In the genomic region with DNA sequence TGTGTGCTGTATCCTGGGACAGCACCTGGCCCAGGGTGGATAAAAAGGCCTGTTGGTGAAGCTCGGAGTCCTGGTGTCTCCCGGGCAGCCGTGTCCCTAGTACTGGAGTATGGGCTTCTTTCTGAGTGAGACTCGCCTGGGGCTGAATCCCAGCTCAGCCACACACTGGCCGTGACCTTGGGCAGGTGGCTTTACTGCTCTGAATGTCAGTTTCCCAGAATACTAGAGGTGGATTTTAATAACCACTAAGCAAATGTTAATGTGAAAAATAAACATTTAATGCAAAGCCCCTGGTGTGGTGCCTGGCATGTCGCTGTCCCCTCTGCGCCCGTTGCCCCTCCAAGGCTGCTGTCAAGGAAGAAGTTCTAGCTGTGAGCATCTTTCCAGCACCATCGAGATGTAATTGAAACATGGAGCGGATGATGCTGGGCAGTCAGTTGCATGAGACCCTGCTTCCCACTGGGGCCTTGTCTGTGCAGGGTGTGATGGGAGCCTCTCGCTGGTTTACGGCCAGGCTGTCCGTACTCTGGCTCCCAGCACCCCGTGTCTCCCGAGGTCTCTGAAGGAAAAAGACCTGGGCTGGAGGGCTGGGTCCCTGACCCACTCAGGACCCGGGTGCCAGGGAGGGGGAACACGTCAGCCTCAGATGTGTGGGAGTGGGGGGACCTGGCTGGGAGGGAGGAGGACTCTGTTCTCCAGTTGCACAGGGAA, we compare ENCODE assay signal across 17 cellular contexts.
"Had no signal": no experiment of that assay in that cellular context is flagged by ENCODE, and none has a peak within 500 bp of the region (broad histone marks: within the 10 kb centered on the region; RNA-seq: fewer than 3 reads in every experiment).

No MANE protein-coding gene starts in this region.

- ATAC-seq: psoas muscle had no signal

- H3K36me3 Mint-ChIP-seq: naive B cell had no signal

- H3K4me3 ChIP-seq: heart right ventricle, left ventricle myocardium inferior, psoas muscle, spleen, stomach had no signal

- H3K4me3 Mint-ChIP-seq: naive B cell, nephron had no signal

- DNase-seq: central memory CD4-positive, alpha-beta T cell; cortex of kidney; heart right ventricle; hypothalamus; left ventricle myocardium inferior; mesendoderm; naive B cell; psoas muscle; retina; spleen; stimulated activated CD4-positive, alpha-beta T cell treated with anti-CD3 and anti-CD28 coated beads, Interleukin-15, amount 100 ng/mL, for 24 hours; stimulated activated CD4-positive, alpha-beta T cell treated with anti-CD3 and anti-CD28 coated beads, Interleukin-1b, Interleukin-23, amount 100 ng/mL, for 48 hours; stimulated activated CD4-positive, alpha-beta T cell treated with anti-CD3 and anti-CD28 coated beads, Interleukin-4, amount 100 ng/mL, for 24 hours; stimulated activated naive CD4-positive, alpha-beta T cell; stomach; trophoblast cell had no signal

- H3K27ac ChIP-seq: heart right ventricle, left ventricle myocardium inferior, psoas muscle, spleen, stomach had no signal

- H3K9me3 Mint-ChIP-seq: nephron had no signal

- H3K9me3 ChIP-seq: psoas muscle, stomach had no signal

- H3K27ac Mint-ChIP-seq: naive B cell had no signal

- H3K36me3 ChIP-seq: heart right ventricle, left ventricle myocardium inferior, spleen, stomach had no signal

- H3K4me1 ChIP-seq: psoas muscle had no signal
